ENCODE assay signal across 2 cellular contexts in genomic region chr7:75823198-75823910, GRCh38.
TF ChIP-seq lines count a peak whose summit lies in the region.

No MANE protein-coding gene starts in this region.

TF ChIP-seq in A549, 52 proteins besides CTCF, POLR2A, EP300 and RAD21:
- TF ChIP-seq ZFP36 (IDR thresholded peaks at IDR 0.05; ENCODE audit: borderline replicate concordance, partially characterized antibody), result no peak
- TF ChIP-seq FOSL2 (IDR thresholded peaks at IDR 0.05), result no peak
- no peak for TF ChIP-seq FOSL2 (CRISPR knock-in tag; IDR thresholded peaks at IDR 0.05)
- TF ChIP-seq ZC3H11A (IDR thresholded peaks at IDR 0.05), result no peak
- TF ChIP-seq KDM5A (IDR thresholded peaks at IDR 0.05), result no peak
- TF ChIP-seq HEYL (CRISPR knock-in tag; IDR thresholded peaks at IDR 0.05), result no peak
- no peak for TF ChIP-seq PHF8 (IDR thresholded peaks at IDR 0.05; ENCODE audit: borderline replicate concordance, low read depth)
- no peak for TF ChIP-seq RARB (CRISPR knock-in tag; IDR thresholded peaks at IDR 0.05)
- TF ChIP-seq CHD4 (IDR thresholded peaks at IDR 0.05; ENCODE audit: borderline replicate concordance), result no peak
- no peak for TF ChIP-seq ATOH8 (CRISPR knock-in tag; IDR thresholded peaks at IDR 0.05; ENCODE audit: low read depth)
- TF ChIP-seq HDAC2 (IDR thresholded peaks at IDR 0.05), result no peak

TF ChIP-seq in HCT116, 20 proteins besides CTCF, POLR2A, EP300 and RAD21:
- no peak for TF ChIP-seq CEBPB (IDR thresholded peaks at IDR 0.05; ENCODE audit: low read depth)
- no peak for TF ChIP-seq YY1 (IDR thresholded peaks at IDR 0.05; ENCODE audit: extremely low read depth, insufficient replicate concordance, low read depth, low read length)
- TF ChIP-seq JUND (IDR thresholded peaks at IDR 0.05), result no peak
